1 cellular context compared by ENCODE assay signal in genomic region chr16:18983565-18984424, GRCh38.
A peak's percentile ranks its signal among the peaks of the same experiment; 100 is the strongest.
TF ChIP-seq lines count a peak whose summit lies in the region.

Gene TMC7 (plus strand): TSS chr16:18983934. CDS start chr16:18984064, 130 bp downstream.

TF ChIP-seq in A549, 52 proteins besides CTCF, POLR2A, EP300 and RAD21 (continued from another document):
- TF ChIP-seq HMGXB4 (CRISPR knock-in tag; IDR thresholded peaks at IDR 0.05; ENCODE audit: borderline replicate concordance): peak; percentile 79; the same call in 1 of the 2 replicates
- TF ChIP-seq, protein P1, sequence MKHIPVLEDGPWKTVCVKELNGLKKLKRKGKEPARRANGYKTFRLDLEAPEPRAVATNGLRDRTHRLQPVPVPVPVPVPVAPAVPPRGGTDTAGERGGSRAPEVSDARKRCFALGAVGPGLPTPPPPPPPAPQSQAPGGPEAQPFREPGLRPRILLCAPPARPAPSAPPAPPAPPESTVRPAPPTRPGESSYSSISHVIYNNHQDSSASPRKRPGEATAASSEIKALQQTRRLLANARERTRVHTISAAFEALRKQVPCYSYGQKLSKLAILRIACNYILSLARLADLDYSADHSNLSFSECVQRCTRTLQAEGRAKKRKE (CRISPR knock-in tag; IDR thresholded peaks at IDR 0.05; ENCODE audit: low read depth): no peak
- TF ChIP-seq, protein P2, sequence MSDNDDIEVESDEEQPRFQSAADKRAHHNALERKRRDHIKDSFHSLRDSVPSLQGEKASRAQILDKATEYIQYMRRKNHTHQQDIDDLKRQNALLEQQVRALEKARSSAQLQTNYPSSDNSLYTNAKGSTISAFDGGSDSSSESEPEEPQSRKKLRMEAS (IDR thresholded peaks at IDR 0.05): peak; percentile 55
